8 cellular contexts compared by ENCODE assay signal in the genomic region with DNA sequence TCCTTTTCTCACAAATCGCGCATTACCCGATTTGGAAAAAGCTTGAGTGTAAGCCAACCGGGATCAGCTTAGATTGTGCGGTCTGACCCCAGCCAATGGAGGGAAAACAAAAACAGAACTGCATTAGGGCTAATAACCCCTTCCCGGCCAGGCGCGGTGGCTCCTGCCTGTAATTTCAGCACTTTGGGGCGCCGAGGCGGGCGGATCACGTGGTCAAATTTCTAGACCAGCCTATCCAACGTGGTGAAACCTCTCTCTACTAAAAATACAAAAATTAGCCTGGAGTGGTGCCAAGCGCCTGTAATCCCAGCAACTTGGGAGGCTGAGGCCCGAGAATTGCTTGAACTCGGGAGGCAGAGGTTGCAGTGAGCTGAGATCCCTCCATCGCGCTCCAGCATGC. TPM values are rescaled to one million over a fixed set of nuclear protein-coding genes. Genes with fewer than 3 reads are reported as not detected.
DNase-seq lines count a peak whose midpoint lies in the region; ATAC-seq and TF ChIP-seq lines count a peak whose summit lies in the region.

No MANE protein-coding gene starts in this region.

- peak overlapping the region in 1 of 2 donors; percentile 79 for H3K27ac Mint-ChIP-seq in natural killer cell

- H3K9me3 ChIP-seq in esophagus (ENCODE audit: control insufficient read depth in 2 of 2, insufficient read depth in 1 of 2, low read depth in 1 of 2, low read length in 1 of 2): no peaks in the 10 kb centered on the region

- no peaks in the 10 kb centered on the region for H3K27me3 Mint-ChIP-seq in natural killer cell (ENCODE audit: low read depth in 2 of 2)

- WGBS in esophagus, 2 donors: 4% methylated on average over 19 of the region's 19 CpGs

- CTCF ChIA-PET in GM10248 (lab: Yijun Ruan, JAX): interaction anchor here (1.6 kb wide), 1 partner anchor 31 kb away, joined by 5 read pairs; no protein-coding TSS in a partner anchor

- H3K9me3 Mint-ChIP-seq in natural killer cell: no peaks in the 10 kb centered on the region

- peak overlapping the region; percentile 58 to 67 for H3K4me3 ChIP-seq in esophagus (ENCODE audit: low read depth in 1 of 2, low read length in 2 of 2)

- H3K4me1 Mint-ChIP-seq in natural killer cell: peaks cover 15 to 19% of the 10 kb centered on the region in 2 donors

- no peaks in the 10 kb centered on the region for H3K4me1 ChIP-seq in esophagus (ENCODE audit: control insufficient read depth in 2 of 2, insufficient read depth in 2 of 2, low read length in 1 of 2)

- intact Hi-C loops in natural killer cell (cut with micrococcal nuclease): loop anchor here (5.0 kb wide), 1 partner anchor 89 kb away; the partner anchor contains the start of gene ZNF486

- TF ChIP-seq CTCF in GM10248 (IDR thresholded peaks at IDR 0.05; ENCODE audit: control extremely low read depth, extremely low read depth, low read depth, missing control alignments): no peak
- TF ChIP-seq CTCF in natural killer cell (IDR thresholded peaks at IDR 0.05): no peak

- no peak overlapping the region for H3K27ac ChIP-seq in esophagus (ENCODE audit: low read depth in 2 of 2, low read length in 1 of 2)

- DNase-seq in GM10248 (ENCODE audit: extremely low spot score) (peak; percentile 12), natural killer cell (no peak), KG1 (lab: John Stamatoyannopoulos, UW) (no peak), cerebellar nuclear complex (lab: John Stamatoyannopoulos, UW) (no peak), NCI-H82 (lab: John Stamatoyannopoulos, UW) (no peak)

- peak overlapping the region; percentile 92 for H3K4me3 Mint-ChIP-seq in natural killer cell

- ATAC-seq in SK-N-SH treated with all-trans-retinoic acid at 6 μM for 48 hours (peak; percentile 57), natural killer cell (no peak), HG02973 (IDR thresholded peaks at IDR 0.05; ENCODE audit: unreplicated experiment) (no peak)

- no peaks in the 10 kb centered on the region for H3K36me3 ChIP-seq in esophagus (ENCODE audit: control insufficient read depth in 2 of 2, insufficient read depth in 2 of 2, low read length in 1 of 2)

- POLR2A ChIA-PET in GM10248 (lab: Yijun Ruan, JAX): interaction anchor here (0.7 kb wide), 1 partner anchor 178 kb away, joined by 9 read pairs; no protein-coding TSS in a partner anchor

- no peaks in the 10 kb centered on the region for H3K27me3 ChIP-seq in esophagus (ENCODE audit: control insufficient read depth in 1 of 2, insufficient read depth in 2 of 2, low read length in 2 of 2)

- no peaks in the 10 kb centered on the region for H3K36me3 Mint-ChIP-seq in natural killer cell

TF ChIP-seq in SK-N-SH treated with all-trans-retinoic acid at 6 μM for 48 hours, 23 proteins besides CTCF, POLR2A, EP300 and RAD21:
- TF ChIP-seq BACH2 (CRISPR knock-in tag; IDR thresholded peaks at IDR 0.05; ENCODE audit: borderline replicate concordance) (no peak), PPARA (CRISPR knock-in tag; IDR thresholded peaks at IDR 0.05; ENCODE audit: borderline replicate concordance) (no peak), RARB (CRISPR knock-in tag; IDR thresholded peaks at IDR 0.05) (no peak), ZNF70 (CRISPR knock-in tag; IDR thresholded peaks at IDR 0.05) (no peak)
- TF ChIP-seq, protein P1, sequence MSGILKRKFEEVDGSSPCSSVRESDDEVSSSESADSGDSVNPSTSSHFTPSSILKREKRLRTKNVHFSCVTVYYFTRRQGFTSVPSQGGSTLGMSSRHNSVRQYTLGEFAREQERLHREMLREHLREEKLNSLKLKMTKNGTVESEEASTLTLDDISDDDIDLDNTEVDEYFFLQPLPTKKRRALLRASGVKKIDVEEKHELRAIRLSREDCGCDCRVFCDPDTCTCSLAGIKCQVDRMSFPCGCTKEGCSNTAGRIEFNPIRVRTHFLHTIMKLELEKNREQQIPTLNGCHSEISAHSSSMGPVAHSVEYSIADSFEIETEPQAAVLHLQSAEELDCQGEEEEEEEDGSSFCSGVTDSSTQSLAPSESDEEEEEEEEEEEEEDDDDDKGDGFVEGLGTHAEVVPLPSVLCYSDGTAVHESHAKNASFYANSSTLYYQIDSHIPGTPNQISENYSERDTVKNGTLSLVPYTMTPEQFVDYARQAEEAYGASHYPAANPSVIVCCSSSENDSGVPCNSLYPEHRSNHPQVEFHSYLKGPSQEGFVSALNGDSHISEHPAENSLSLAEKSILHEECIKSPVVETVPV (CRISPR knock-in tag; IDR thresholded peaks at IDR 0.05): no peak

RNA-seq across cellular contexts. Expression of gene ZNF90, which starts 0.9 kb away (rescaled TPM):
- polyA plus RNA-seq in esophagus: 1 to 10 TPM; 1.0 to 2.3 TPM
- 1 to 10 TPM; 1.6 to 3.2 (median 1.8) TPM for total RNA-seq in natural killer cell

RNA-seq across cellular contexts. Expression of gene ZNF682, which starts 39.4 kb away (rescaled TPM):
- polyA plus RNA-seq in esophagus: 1 to 10 TPM; 2.7 to 6.2 TPM
- 10 to 100 TPM in 2 of 3 donors, 1 to 10 TPM in 1; 9.6 to 16.1 (median 13.4) TPM for total RNA-seq in natural killer cell
